Comparison of ENCODE assay signal across 18 cellular contexts in the genomic region with DNA sequence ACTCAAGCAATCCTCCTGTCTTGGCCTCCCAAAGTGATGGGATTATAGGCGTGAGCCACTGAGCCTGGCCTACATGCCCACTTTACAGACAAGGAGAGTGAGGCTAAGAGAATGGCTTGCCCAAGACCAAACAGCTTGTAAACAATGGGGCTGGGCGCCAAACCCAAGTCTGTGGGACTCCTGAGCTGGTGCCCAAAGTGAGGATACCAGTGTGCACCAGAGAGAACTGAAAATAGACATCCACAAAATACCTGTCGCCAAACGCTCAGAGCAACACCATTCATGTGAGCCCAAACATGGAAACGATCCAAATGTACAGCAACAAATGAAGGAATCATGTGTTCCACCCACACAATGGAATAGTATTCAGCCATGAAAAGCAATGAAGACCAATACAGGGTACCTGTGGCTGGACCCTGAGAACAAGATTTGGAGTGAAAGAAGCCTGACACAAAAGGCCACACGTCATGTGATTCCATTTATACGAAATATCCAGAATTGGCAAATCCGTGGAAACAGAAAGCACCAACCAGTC.
"Had no signal": no experiment of that assay in that cellular context is flagged by ENCODE, and none has a peak within 500 bp of the region (broad histone marks: within the 10 kb centered on the region; RNA-seq: fewer than 3 reads in every experiment).

No MANE protein-coding gene starts in this region.

- H3K27ac Mint-ChIP-seq: activated CD4-positive, alpha-beta T cell treated with anti-CD3 and anti-CD28 coated beads, Interleukin-2, amount 10 ng/mL, durations not matched to agents 7 days and 5 days; activated CD8-positive, alpha-beta T cell treated with anti-CD3 and anti-CD28 coated beads, Interleukin-2, amount 10 ng/mL, durations not matched to agents 7 days and 5 days; activated naive CD4-positive, alpha-beta T cell treated with anti-CD3 and anti-CD28 coated beads, Interleukin-2, amount 50 U/mL, for 24 hours; activated T-cell treated with anti-CD3 and anti-CD28 coated beads, Interleukin-2, amount 50 U/mL, for 24 hours; dendritic cell treated with granulocyte-macrophage colony-stimulating factor and Interleukin-4, amounts not matched to agents 40 ng/mL and 50 ng/mL, for 4 days; mesothelial cell of epicardium; stimulated activated memory B cell treated with anti-CD40 and anti-IgM and Interleukin-4, amounts not matched to agents 10 μg/mL and 1 μg/mL and 100 μg/mL, for 72 hours; T-helper 1 cell treated with Interleukin-12 subunit alpha and Interleukin-12 subunit beta and Interleukin-4 antibody, amounts not matched to agents 30 μg/mL and 1 μg/mL, for 36 hours had no signal

- H3K27ac ChIP-seq: foreskin keratinocyte, psoas muscle, spleen, testis had no signal

- H3K9me3 ChIP-seq: psoas muscle, spleen, testis had no signal

- DNase-seq: activated CD4-positive, alpha-beta T cell treated with anti-CD3 and anti-CD28 coated beads, Interleukin-2, amount 10 ng/mL, durations not matched to agents 7 days and 5 days; activated CD8-positive, alpha-beta T cell treated with anti-CD3 and anti-CD28 coated beads, Interleukin-2, amount 10 ng/mL, durations not matched to agents 7 days and 5 days; activated effector memory CD4-positive, alpha-beta T cell treated with Interleukin-2 at 50 U/mL for 16 hours; activated T-cell treated with anti-CD3 and anti-CD28 coated beads, Interleukin-2, amount 50 U/mL, for 24 hours; effector memory CD4-positive, alpha-beta T cell; foreskin keratinocyte; hypothalamus; islet precursor cell; spleen; stimulated activated CD4-positive, alpha-beta T cell treated with anti-CD3 and anti-CD28 coated beads, Interleukin-4, amount 100 ng/mL, for 4 hours; testis had no signal

- H3K9me3 Mint-ChIP-seq: activated CD4-positive, alpha-beta T cell treated with anti-CD3 and anti-CD28 coated beads, Interleukin-2, amount 10 ng/mL, durations not matched to agents 7 days and 5 days; activated naive CD4-positive, alpha-beta T cell treated with anti-CD3 and anti-CD28 coated beads, Interleukin-2, amount 50 U/mL, for 24 hours; activated T-cell treated with anti-CD3 and anti-CD28 coated beads, Interleukin-2, amount 50 U/mL, for 24 hours; dendritic cell treated with granulocyte-macrophage colony-stimulating factor and Interleukin-4, amounts not matched to agents 40 ng/mL and 50 ng/mL, for 4 days; mesothelial cell of epicardium; neural crest cell; stimulated activated memory B cell treated with anti-CD40 and anti-IgM and Interleukin-4, amounts not matched to agents 10 μg/mL and 1 μg/mL and 100 μg/mL, for 72 hours; T-helper 1 cell treated with Interleukin-12 subunit alpha and Interleukin-12 subunit beta and Interleukin-4 antibody, amounts not matched to agents 30 μg/mL and 1 μg/mL, for 36 hours had no signal

- H3K36me3 Mint-ChIP-seq: activated naive CD4-positive, alpha-beta T cell treated with anti-CD3 and anti-CD28 coated beads, Interleukin-2, amount 50 U/mL, for 24 hours; mesothelial cell of epicardium; stimulated activated memory B cell treated with anti-CD40 and anti-IgM and Interleukin-4, amounts not matched to agents 10 μg/mL and 1 μg/mL and 100 μg/mL, for 72 hours had no signal

- H3K4me1 ChIP-seq: psoas muscle had no signal

- H3K27me3 Mint-ChIP-seq: activated CD4-positive, alpha-beta T cell treated with anti-CD3 and anti-CD28 coated beads, Interleukin-2, amount 10 ng/mL, durations not matched to agents 7 days and 5 days; activated naive CD4-positive, alpha-beta T cell treated with anti-CD3 and anti-CD28 coated beads, Interleukin-2, amount 50 U/mL, for 24 hours; activated T-cell treated with anti-CD3 and anti-CD28 coated beads, Interleukin-2, amount 50 U/mL, for 24 hours; stimulated activated memory B cell treated with anti-CD40 and anti-IgM and Interleukin-4, amounts not matched to agents 10 μg/mL and 1 μg/mL and 100 μg/mL, for 72 hours had no signal

- ATAC-seq: stimulated activated memory B cell treated with anti-CD40 and anti-IgM and Interleukin-4, amounts not matched to agents 10 μg/mL and 1 μg/mL and 100 μg/mL, for 72 hours had no signal

- H3K27me3 ChIP-seq: foreskin keratinocyte, spleen, testis had no signal

- H3K4me3 ChIP-seq: psoas muscle, spleen, testis had no signal

- H3K4me3 Mint-ChIP-seq: activated CD4-positive, alpha-beta T cell treated with anti-CD3 and anti-CD28 coated beads, Interleukin-2, amount 10 ng/mL, durations not matched to agents 7 days and 5 days; activated CD8-positive, alpha-beta T cell treated with anti-CD3 and anti-CD28 coated beads, Interleukin-2, amount 10 ng/mL, durations not matched to agents 7 days and 5 days; activated naive CD4-positive, alpha-beta T cell treated with anti-CD3 and anti-CD28 coated beads, Interleukin-2, amount 50 U/mL, for 24 hours; activated T-cell treated with anti-CD3 and anti-CD28 coated beads, Interleukin-2, amount 50 U/mL, for 24 hours; dendritic cell treated with granulocyte-macrophage colony-stimulating factor and Interleukin-4, amounts not matched to agents 40 ng/mL and 50 ng/mL, for 4 days; mesothelial cell of epicardium; neural crest cell; stimulated activated memory B cell treated with anti-CD40 and anti-IgM and Interleukin-4, amounts not matched to agents 10 μg/mL and 1 μg/mL and 100 μg/mL, for 72 hours; T-helper 1 cell treated with Interleukin-12 subunit alpha and Interleukin-12 subunit beta and Interleukin-4 antibody, amounts not matched to agents 30 μg/mL and 1 μg/mL, for 36 hours had no signal
